In the genomic region with DNA sequence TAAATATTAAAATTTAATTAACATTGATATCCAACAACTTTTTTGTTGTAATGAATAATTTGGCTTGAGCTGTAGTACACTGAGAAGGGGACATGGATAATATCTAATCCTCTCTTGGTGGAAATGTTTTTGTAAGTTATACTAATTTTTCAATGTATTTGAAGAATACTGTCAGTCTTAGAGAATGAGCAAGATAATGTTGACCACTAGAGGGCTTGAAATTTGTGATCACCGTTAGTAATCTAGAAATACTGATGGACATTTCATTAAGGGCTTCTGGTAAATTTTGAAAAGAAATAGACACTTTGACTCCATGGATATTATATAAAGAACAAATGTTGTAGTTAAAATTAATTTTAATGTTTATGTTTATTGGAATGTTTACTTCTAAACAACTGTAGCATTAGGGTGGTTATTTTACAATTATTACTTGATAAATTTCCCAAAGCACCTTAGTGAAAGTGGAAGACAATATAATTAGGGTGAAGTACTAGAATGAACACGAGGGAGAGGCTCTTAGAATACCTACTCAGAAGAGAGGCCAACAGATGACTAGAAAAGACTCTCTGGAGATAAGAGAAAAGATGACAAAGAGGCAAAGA, we compare ENCODE assay signal across 8 cellular contexts. TPM values are rescaled to one million over a fixed set of nuclear protein-coding genes. Genes with fewer than 3 reads are reported as not detected.
A peak's percentile ranks its signal among the peaks of the same experiment; 100 is the strongest.
DNase-seq lines count a peak whose midpoint lies in the region; ATAC-seq and TF ChIP-seq lines count a peak whose summit lies in the region.

No MANE protein-coding gene starts in this region.

- H3K4me3 Mint-ChIP-seq in Calu3 (ENCODE audit: low read depth, unreplicated experiment) = no peak overlapping the region

- H3K36me3 ChIP-seq in tibial nerve = no peaks in the 10 kb centered on the region

- no peaks in the 10 kb centered on the region for H3K27me3 Mint-ChIP-seq in Calu3 (ENCODE audit: unreplicated experiment)

- TF ChIP-seq POLR2A in tibial nerve (IDR thresholded peaks at IDR 0.05) = no peak

- H3K4me1 ChIP-seq in tibial nerve = peaks cover 0 to 14% (median 0%) of the 10 kb centered on the region in 4 donors

- no peak overlapping the region for H3K4me3 ChIP-seq in tibial nerve

- H3K9me3 Mint-ChIP-seq in Calu3 (ENCODE audit: low read depth, unreplicated experiment) = peaks cover 5% of the 10 kb centered on the region

- peaks cover 23% of the 10 kb centered on the region for H3K4me1 Mint-ChIP-seq in Calu3 (ENCODE audit: low read depth, unreplicated experiment)

- WGBS in tibial nerve, 2 donors = 4 to 11% methylated on average over 2 of the region's 2 CpGs

- POLR2A ChIA-PET in HEK293T (lab: Yijun Ruan, JAX) = no interaction called here

- no peaks in the 10 kb centered on the region for H3K36me3 Mint-ChIP-seq in Calu3 (ENCODE audit: insufficient read depth, unreplicated experiment)

- H3K27ac ChIP-seq in tibial nerve = no peak overlapping the region

- BruUV-seq in Calu3 (replicated peaks; lab: Mats Ljungman, UMichigan) = no TSS peak

- no peaks in the 10 kb centered on the region for H3K9me3 ChIP-seq in tibial nerve

- TF ChIP-seq CTCF in Calu3 (IDR thresholded peaks at IDR 0.05; ENCODE audit: unreplicated experiment) (peak; percentile 48), tibial nerve (IDR thresholded peaks at IDR 0.05) (peak; percentile 46 to 69 (median 57))

- CTCF ChIA-PET in Calu3 (lab: Charles Lee) = no interaction called here
- CTCF ChIA-PET in HEK293T (lab: Yijun Ruan, JAX) = no interaction called here

- H3K27ac Mint-ChIP-seq in Calu3 (ENCODE audit: unreplicated experiment) = no peak overlapping the region

- DNase-seq in Calu3 (no peak), HEK293T (ENCODE audit: extremely low spot score) (peak; percentile 9), globus pallidus (ENCODE audit: low spot score) (peak; percentile 33), tibial nerve (ENCODE audit: low spot score in 2 of 2) (no peak), NCI-H524 treated with DMSO at 0.1 percent for 48 hours (lab: John Stamatoyannopoulos, UW) (no peak), head of caudate nucleus (no peak)
- no peak for DNase-seq in activated CD4-positive, CD25-positive, alpha-beta regulatory T cell treated with anti-CD3 and anti-CD28 coated beads, Interleukin-2, amount 50 U/mL, for 72 hours

- no peaks in the 10 kb centered on the region for H3K27me3 ChIP-seq in tibial nerve

- intact Hi-C loops in Calu3 (cut with micrococcal nuclease; ENCODE audit: unreplicated experiment) = loop anchor here (5.0 kb wide), 2 partner anchors 111 to 601 kb away; no protein-coding TSS in a partner anchor
- intact Hi-C loops in head of caudate nucleus (cut with DNase I) = no loop called here

- TF ChIP-seq EP300 in tibial nerve (IDR thresholded peaks at IDR 0.05) = no peak

- peak; percentile 61; the same call in 2 of the 3 replicates for ATAC-seq in SK-N-SH treated with all-trans-retinoic acid at 6 μM for 48 hours

TF ChIP-seq in HEK293T, 16 proteins besides CTCF, POLR2A, EP300 and RAD21:
- no peak for TF ChIP-seq CTBP1 (IDR thresholded peaks at IDR 0.05; ENCODE audit: borderline replicate concordance)

TF ChIP-seq in SK-N-SH treated with all-trans-retinoic acid at 6 μM for 48 hours, 23 proteins besides CTCF, POLR2A, EP300 and RAD21:
- no peak for TF ChIP-seq TCF4 (CRISPR knock-in tag; IDR thresholded peaks at IDR 0.05; ENCODE audit: borderline replicate concordance)

RNA-seq across cellular contexts. Expression of a gene that starts 20.0 kb away (rescaled TPM):
- total RNA-seq in Calu3 (2022) (22.1 and 28.3 TPM in 2 replicates), tibial nerve (10 to 100 TPM; 30.3 to 58.5 (median 34.6) TPM)

Comparison
In these comparisons a context has a peak if more than half of its experiments do, and no peak if none do; other contexts are left out.
1. DNase-seq: peak in HEK293T (single experiment) and globus pallidus (single experiment); none in Calu3 (single experiment), tibial nerve (0 of 2), NCI-H524 treated with DMSO at 0.1 percent for 48 hours (single experiment), head of caudate nucleus (0 of 42) and activated CD4-positive, CD25-positive, alpha-beta regulatory T cell treated with anti-CD3 and anti-CD28 coated beads, Interleukin-2, amount 50 U/mL, for 72 hours (single experiment).